ENCODE assay signal across 9 cellular contexts in genomic region chr9:99319048-99319447, GRCh38.
"Had no signal": no experiment of that assay in that cellular context is flagged by ENCODE, and none has a peak within 500 bp of the region (broad histone marks: within the 10 kb centered on the region; RNA-seq: fewer than 3 reads in every experiment).

No MANE protein-coding gene starts in this region.

- H3K4me1 ChIP-seq: HAP-1 had no signal

- H3K4me3 ChIP-seq: GM23338, HAP-1, K562 had no signal

- H3K9me3 ChIP-seq: HAP-1 had no signal

- ATAC-seq: GM23338, HCT116, K562 had no signal

- DNase-seq: H7, HFFc6, IMR-90 had no signal

- H3K36me3 ChIP-seq: HAP-1 had no signal

- FAIRE-seq: H1, HTR-8/SVneo had no signal
